In the genomic region with DNA sequence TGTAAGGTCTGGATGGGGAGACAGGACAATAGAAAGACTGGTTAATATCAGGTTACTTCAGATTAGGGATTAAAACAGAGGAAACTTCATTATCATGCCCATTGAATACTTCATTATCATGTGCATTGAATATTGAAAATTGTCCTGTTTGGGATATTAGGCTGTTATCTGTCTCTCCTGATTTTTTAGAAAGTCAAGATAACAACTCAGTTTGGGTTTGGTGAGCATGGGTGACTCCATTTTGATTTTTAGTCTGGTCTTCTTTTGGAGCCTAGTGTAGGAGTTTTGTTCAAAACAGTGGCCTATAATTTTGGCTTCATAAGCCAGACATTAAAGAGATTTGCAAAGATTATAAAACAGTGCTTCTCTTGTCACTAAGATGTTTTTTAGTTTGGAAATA, we compare ENCODE assay signal across 1 cellular context.
TF ChIP-seq lines count a peak whose summit lies in the region.

No MANE protein-coding gene starts in this region.

TF ChIP-seq in K562, 482 proteins besides CTCF, POLR2A, EP300 and RAD21 (continued from another document and continues in another):
- TF ChIP-seq THAP12 (CRISPR knock-in tag; IDR thresholded peaks at IDR 0.05) (no peak), ZNF444 (CRISPR knock-in tag; IDR thresholded peaks at IDR 0.05) (0 out of 2 replicates have a peak, but pooled peaks have one; percentile 45), POLR2AphosphoS5 (IDR thresholded peaks at IDR 0.05; ENCODE audit: control insufficient read depth, insufficient read depth, low read depth, low read length) (no peak), ZNF431 (CRISPR knock-in tag; IDR thresholded peaks at IDR 0.05) (no peak), GTF2A2 (tag; IDR thresholded peaks at IDR 0.05) (peak; percentile 53; the same call in 1 of the 2 replicates), KDM4B (IDR thresholded peaks at IDR 0.05; ENCODE audit: borderline replicate concordance in 2 of 2, low read depth in 1 of 2) (no peak), ILK (tag; IDR thresholded peaks at IDR 0.05; ENCODE audit: borderline replicate concordance, low read depth) (peak; percentile 72), ZNF785 (CRISPR knock-in tag; IDR thresholded peaks at IDR 0.05) (0 out of 2 replicates have a peak, but pooled peaks have one; percentile 22), MAZ (CRISPR knock-in tag; conservative IDR thresholded peaks at IDR 0.05 in 1 of 2, IDR thresholded peaks at IDR 0.05 in 1 of 2) (no peak), ZNF384 (IDR thresholded peaks at IDR 0.05; ENCODE audit: low read depth, low read length) (no peak), ZNF184 (CRISPR knock-in tag; IDR thresholded peaks at IDR 0.05) (no peak), NFATC3 (IDR thresholded peaks at IDR 0.05) (no peak), CREB3 (tag; conservative IDR thresholded peaks at IDR 0.05; ENCODE audit: low read depth) (peak; percentile 82), CHAMP1 (IDR thresholded peaks at IDR 0.05) (no peak), RBM14 (IDR thresholded peaks at IDR 0.05; ENCODE audit: borderline replicate concordance, insufficient read depth, low read depth, low read length) (no peak), MAFF (IDR thresholded peaks at IDR 0.05; ENCODE audit: low read length) (no peak), ZNF12 (CRISPR knock-in tag; IDR thresholded peaks at IDR 0.05) (no peak), PCBP1 (IDR thresholded peaks at IDR 0.05; ENCODE audit: low read depth, low read length, poor library complexity, severe bottlenecking) (no peak), TRIM28 (IDR thresholded peaks at IDR 0.05) (no peak), EZH2 (IDR thresholded peaks at IDR 0.05; ENCODE audit: borderline replicate concordance, low read depth, low read length) (no peak), CC2D1A (IDR thresholded peaks at IDR 0.05) (no peak), HINFP (tag; conservative IDR thresholded peaks at IDR 0.05; ENCODE audit: low read depth) (peak; percentile 68), GTF3C2 (IDR thresholded peaks at IDR 0.05; ENCODE audit: borderline replicate concordance, extremely low read depth, insufficient read length) (no peak), EHMT2 (IDR thresholded peaks at IDR 0.05) (no peak), ZNF407 (IDR thresholded peaks at IDR 0.05; ENCODE audit: low read depth) (no peak), ZNF584 (CRISPR knock-in tag; IDR thresholded peaks at IDR 0.05; ENCODE audit: low read depth) (no peak), BRF1 (IDR thresholded peaks at IDR 0.05; ENCODE audit: borderline replicate concordance, extremely low read depth, insufficient read length) (no peak), ZNF589 (CRISPR knock-in tag; IDR thresholded peaks at IDR 0.05; ENCODE audit: low read depth) (no peak), TCFL5 (CRISPR knock-in tag; conservative IDR thresholded peaks at IDR 0.05) (peak; percentile 69; the same call in 1 of the 2 replicates), ZNF311 (CRISPR knock-in tag; IDR thresholded peaks at IDR 0.05) (peak; percentile 92), HNRNPL (IDR thresholded peaks at IDR 0.05; ENCODE audit: low read depth, low read length) (no peak)
- TF ChIP-seq, protein P1, sequence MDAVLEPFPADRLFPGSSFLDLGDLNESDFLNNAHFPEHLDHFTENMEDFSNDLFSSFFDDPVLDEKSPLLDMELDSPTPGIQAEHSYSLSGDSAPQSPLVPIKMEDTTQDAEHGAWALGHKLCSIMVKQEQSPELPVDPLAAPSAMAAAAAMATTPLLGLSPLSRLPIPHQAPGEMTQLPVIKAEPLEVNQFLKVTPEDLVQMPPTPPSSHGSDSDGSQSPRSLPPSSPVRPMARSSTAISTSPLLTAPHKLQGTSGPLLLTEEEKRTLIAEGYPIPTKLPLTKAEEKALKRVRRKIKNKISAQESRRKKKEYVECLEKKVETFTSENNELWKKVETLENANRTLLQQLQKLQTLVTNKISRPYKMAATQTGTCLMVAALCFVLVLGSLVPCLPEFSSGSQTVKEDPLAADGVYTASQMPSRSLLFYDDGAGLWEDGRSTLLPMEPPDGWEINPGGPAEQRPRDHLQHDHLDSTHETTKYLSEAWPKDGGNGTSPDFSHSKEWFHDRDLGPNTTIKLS (IDR thresholded peaks at IDR 0.05; ENCODE audit: borderline replicate concordance, low read depth), result no peak
- TF ChIP-seq, protein P2, sequence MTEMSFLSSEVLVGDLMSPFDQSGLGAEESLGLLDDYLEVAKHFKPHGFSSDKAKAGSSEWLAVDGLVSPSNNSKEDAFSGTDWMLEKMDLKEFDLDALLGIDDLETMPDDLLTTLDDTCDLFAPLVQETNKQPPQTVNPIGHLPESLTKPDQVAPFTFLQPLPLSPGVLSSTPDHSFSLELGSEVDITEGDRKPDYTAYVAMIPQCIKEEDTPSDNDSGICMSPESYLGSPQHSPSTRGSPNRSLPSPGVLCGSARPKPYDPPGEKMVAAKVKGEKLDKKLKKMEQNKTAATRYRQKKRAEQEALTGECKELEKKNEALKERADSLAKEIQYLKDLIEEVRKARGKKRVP (CRISPR knock-in tag; IDR thresholded peaks at IDR 0.05), result peak; percentile 32; the same call in 1 of the 2 replicates
- TF ChIP-seq, protein P3, sequence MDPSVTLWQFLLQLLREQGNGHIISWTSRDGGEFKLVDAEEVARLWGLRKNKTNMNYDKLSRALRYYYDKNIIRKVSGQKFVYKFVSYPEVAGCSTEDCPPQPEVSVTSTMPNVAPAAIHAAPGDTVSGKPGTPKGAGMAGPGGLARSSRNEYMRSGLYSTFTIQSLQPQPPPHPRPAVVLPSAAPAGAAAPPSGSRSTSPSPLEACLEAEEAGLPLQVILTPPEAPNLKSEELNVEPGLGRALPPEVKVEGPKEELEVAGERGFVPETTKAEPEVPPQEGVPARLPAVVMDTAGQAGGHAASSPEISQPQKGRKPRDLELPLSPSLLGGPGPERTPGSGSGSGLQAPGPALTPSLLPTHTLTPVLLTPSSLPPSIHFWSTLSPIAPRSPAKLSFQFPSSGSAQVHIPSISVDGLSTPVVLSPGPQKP (CRISPR knock-in tag; IDR thresholded peaks at IDR 0.05), result no peak
